ENCODE assay signal across 1 cellular context in genomic region chr6:33204415-33205171, GRCh38.
TF ChIP-seq lines count a peak whose summit lies in the region.

HSD17B8 (plus strand) TSS chr6:33204655; CDS start chr6:33204669, 14 bp downstream.

TF ChIP-seq in K562, 482 proteins besides CTCF, POLR2A, EP300 and RAD21 (continued from another document and continues in another):
- no peak for TF ChIP-seq ZBTB12 (CRISPR knock-in tag; IDR thresholded peaks at IDR 0.05)
- TF ChIP-seq LARP7 (IDR thresholded peaks at IDR 0.05) = peak; percentile 63; the same call in 1 of the 2 replicates
- TF ChIP-seq ZNF592 (IDR thresholded peaks at IDR 0.05) = no peak
- TF ChIP-seq HES1 (IDR thresholded peaks at IDR 0.05; ENCODE audit: low read depth) = no peak
- TF ChIP-seq RFX1 (IDR thresholded peaks at IDR 0.05) = no peak
- peak; percentile 32; the same call in 1 of the 2 replicates for TF ChIP-seq ARID1B (IDR thresholded peaks at IDR 0.05)
- no peak for TF ChIP-seq ZNF764 (CRISPR knock-in tag; IDR thresholded peaks at IDR 0.05; ENCODE audit: low read depth)
- no peak for TF ChIP-seq KAT7 (CRISPR knock-in tag; IDR thresholded peaks at IDR 0.05; ENCODE audit: borderline replicate concordance)
- no peak for TF ChIP-seq TSC22D4 (tag; IDR thresholded peaks at IDR 0.05)
- peak; percentile 68; the same call in 1 of the 2 replicates for TF ChIP-seq ELF2 (CRISPR knock-in tag; IDR thresholded peaks at IDR 0.05)
- TF ChIP-seq ZNF197 (CRISPR knock-in tag; IDR thresholded peaks at IDR 0.05; ENCODE audit: low read depth) = no peak
- TF ChIP-seq SMARCC2 (IDR thresholded peaks at IDR 0.05; ENCODE audit: low read depth) = no peak
- TF ChIP-seq CHD2 (IDR thresholded peaks at IDR 0.05; ENCODE audit: low read depth, low read length) = no peak; the same call in 1 of the 2 replicates
- no peak for TF ChIP-seq AFF1 (IDR thresholded peaks at IDR 0.05; ENCODE audit: low read depth in 1 of 2, partially characterized antibody in 2 of 2)
- TF ChIP-seq NR2C2 (CRISPR knock-in tag; IDR thresholded peaks at IDR 0.05) = peak; percentile 87
- peak; percentile 97 for TF ChIP-seq NR2C2 (tag; IDR thresholded peaks at IDR 0.05)
- peak; percentile 91 for TF ChIP-seq HMGN3 (IDR thresholded peaks at IDR 0.05; ENCODE audit: borderline replicate concordance, extremely low read depth, insufficient read length, low read depth, low read length)
- TF ChIP-seq NUFIP1 (IDR thresholded peaks at IDR 0.05; ENCODE audit: partially characterized antibody) = no peak
- no peak for TF ChIP-seq ZNF584 (CRISPR knock-in tag; IDR thresholded peaks at IDR 0.05; ENCODE audit: low read depth)
- no peak for TF ChIP-seq BCL6 (CRISPR knock-in tag; IDR thresholded peaks at IDR 0.05)
- TF ChIP-seq NONO (IDR thresholded peaks at IDR 0.05; ENCODE audit: low read depth in 2 of 2, low read length in 1 of 2) = no peak
- TF ChIP-seq ZEB2 (IDR thresholded peaks at IDR 0.05) = no peak
- no peak for TF ChIP-seq HOMEZ (CRISPR knock-in tag; IDR thresholded peaks at IDR 0.05)
- peak; percentile 76 for TF ChIP-seq RBBP5 (IDR thresholded peaks at IDR 0.05; ENCODE audit: borderline replicate concordance, insufficient read depth, low read length, poor library complexity, severe bottlenecking)
- no peak for TF ChIP-seq ZBTB2 (IDR thresholded peaks at IDR 0.05)
- no peak for TF ChIP-seq TEAD4 (IDR thresholded peaks at IDR 0.05; ENCODE audit: low read length)
- no peak for TF ChIP-seq TEAD4 (CRISPR knock-in tag; IDR thresholded peaks at IDR 0.05; ENCODE audit: borderline replicate concordance)
- 0 out of 2 replicates have a peak, but pooled peaks have one; percentile 30 for TF ChIP-seq MYC (IDR thresholded peaks at IDR 0.05; ENCODE audit: low read depth, low read length)
- TF ChIP-seq MYC (CRISPR knock-in tag; IDR thresholded peaks at IDR 0.05; ENCODE audit: borderline replicate concordance, low read depth) = no peak
- TF ChIP-seq MAX (CRISPR knock-in tag; IDR thresholded peaks at IDR 0.05) = no peak; the same call in 1 of the 2 replicates
- no peak for TF ChIP-seq ZNF143 (CRISPR knock-in tag; IDR thresholded peaks at IDR 0.05)
- TF ChIP-seq ZNF398 (CRISPR knock-in tag; IDR thresholded peaks at IDR 0.05) = no peak
- TF ChIP-seq ZFP1 (CRISPR knock-in tag; IDR thresholded peaks at IDR 0.05) = no peak
- TF ChIP-seq KDM2B (CRISPR knock-in tag; IDR thresholded peaks at IDR 0.05) = no peak
- no peak for TF ChIP-seq POU5F1 (IDR thresholded peaks at IDR 0.05; ENCODE audit: borderline replicate concordance, low read depth, low read length, partially characterized antibody)
- TF ChIP-seq ARHGAP35 (IDR thresholded peaks at IDR 0.05; ENCODE audit: partially characterized antibody) = no peak
- TF ChIP-seq THAP12 (CRISPR knock-in tag; IDR thresholded peaks at IDR 0.05) = peak; percentile 50; the same call in 1 of the 2 replicates
- TF ChIP-seq HNRNPUL1 (IDR thresholded peaks at IDR 0.05; ENCODE audit: low read length) = no peak
- TF ChIP-seq HDAC1 (IDR thresholded peaks at IDR 0.05) = peak in 1 of 2 experiments; percentile 33; a peak in 1 of 4 replicates
- TF ChIP-seq DNMT1 (IDR thresholded peaks at IDR 0.05) = peak; percentile 97
- TF ChIP-seq PRPF4 (IDR thresholded peaks at IDR 0.05; ENCODE audit: insufficient read depth, low read depth, low read length, poor library complexity, severe bottlenecking) = no peak
- TF ChIP-seq ARID3B (CRISPR knock-in tag; IDR thresholded peaks at IDR 0.05; ENCODE audit: borderline replicate concordance) = no peak
- TF ChIP-seq CHD4 (IDR thresholded peaks at IDR 0.05; ENCODE audit: insufficient read depth, insufficient replicate concordance, low read depth, low read length, poor library complexity, severe bottlenecking) = no peak
- no peak for TF ChIP-seq ZNF347 (CRISPR knock-in tag; IDR thresholded peaks at IDR 0.05; ENCODE audit: low read depth)
- TF ChIP-seq STAG1 (CRISPR knock-in tag; IDR thresholded peaks at IDR 0.05; ENCODE audit: borderline replicate concordance) = no peak
- peak; percentile 86 for TF ChIP-seq POLR2B (IDR thresholded peaks at IDR 0.05; ENCODE audit: low read depth, partially characterized antibody)
